ENCODE assay signal across 9 cellular contexts in the genomic region with DNA sequence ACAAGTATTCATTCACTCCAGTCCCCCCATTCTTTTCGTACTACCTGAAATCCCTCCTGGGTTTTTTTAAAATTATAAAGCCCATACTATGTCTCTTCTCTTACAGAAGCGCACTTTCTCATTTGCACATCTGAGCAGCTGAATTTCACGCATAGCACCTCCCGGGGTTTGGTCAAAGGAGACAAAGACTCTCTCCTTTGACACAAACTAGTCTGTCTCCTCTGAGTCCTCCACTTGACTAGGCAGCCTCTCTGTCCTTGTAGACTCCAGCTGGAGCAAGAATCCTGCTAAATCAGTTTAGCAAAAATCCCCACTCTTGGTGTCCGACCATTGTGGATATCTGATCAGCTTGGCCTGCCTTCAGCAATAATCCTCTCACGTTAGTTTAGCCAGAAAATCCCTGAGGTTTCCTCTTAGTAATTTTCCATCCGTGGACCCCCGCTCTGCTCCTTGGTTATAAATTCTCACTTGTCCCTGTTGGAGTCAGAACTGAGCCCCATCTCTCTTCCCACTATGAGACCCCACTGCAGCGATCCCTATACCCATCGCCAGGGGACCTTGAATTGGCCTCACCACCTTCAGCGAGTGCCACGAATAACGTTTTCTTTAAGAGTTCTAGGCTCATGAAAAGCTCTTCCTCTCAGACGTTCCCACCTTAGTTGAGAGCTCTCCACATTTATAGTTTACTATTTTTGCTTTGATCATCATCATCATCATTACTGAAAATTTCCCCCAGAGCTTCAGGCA.
A peak's percentile ranks its signal among the peaks of the same experiment; 100 is the strongest.
DNase-seq lines count a peak whose midpoint lies in the region; ATAC-seq and TF ChIP-seq lines count a peak whose summit lies in the region.
"Had no signal": no experiment of that assay in that cellular context is flagged by ENCODE, and none has a peak within 500 bp of the region (broad histone marks: within the 10 kb centered on the region; RNA-seq: fewer than 3 reads in every experiment).

No MANE protein-coding gene starts in this region.

- H3K27ac ChIP-seq in SK-N-MC = peak overlapping the region; percentile 96

- peaks cover 23% of the 10 kb centered on the region for H3K27me3 Mint-ChIP-seq in T-helper 1 cell treated with Interleukin-12 subunit alpha and Interleukin-12 subunit beta and Interleukin-4 antibody, amounts not matched to agents 30 μg/mL and 1 μg/mL, for 36 hours (ENCODE audit: low read depth)

- peak overlapping the region; percentile 70 for H3K9ac ChIP-seq in SK-N-MC (ENCODE audit: insufficient read length)

- ATAC-seq in GM21390 (IDR thresholded peaks at IDR 0.05; ENCODE audit: unreplicated experiment) = no peak

- no peak overlapping the region for H3K27ac Mint-ChIP-seq in T-helper 1 cell treated with Interleukin-12 subunit alpha and Interleukin-12 subunit beta and Interleukin-4 antibody, amounts not matched to agents 30 μg/mL and 1 μg/mL, for 36 hours

- H3K36me3 Mint-ChIP-seq in T-helper 1 cell treated with Interleukin-12 subunit alpha and Interleukin-12 subunit beta and Interleukin-4 antibody, amounts not matched to agents 30 μg/mL and 1 μg/mL, for 36 hours (ENCODE audit: low read depth) = no peaks in the 10 kb centered on the region

- DNase-seq in T-helper 1 cell = no peak
- no peak for DNase-seq in SK-N-MC (ENCODE audit: low read depth, low spot score)
- peak; percentile 8 for DNase-seq in fibroblast of pulmonary artery (ENCODE audit: low read depth)
- DNase-seq in stimulated activated CD4-positive, alpha-beta T cell treated with anti-CD3 and anti-CD28 coated beads, Interleukin-1b, Interleukin-23, amount 100 ng/mL, for 48 hours = peak; percentile 15
- no peak for DNase-seq in NCI-H146 treated with DMSO at 0.1 percent for 48 hours (lab: John Stamatoyannopoulos, UW; ENCODE audit: unreplicated experiment)
- DNase-seq in activated CD4-positive, CD25-positive, alpha-beta regulatory T cell treated with anti-CD3 and anti-CD28 coated beads, Interleukin-2, amount 50 U/mL, for 72 hours = no peak
- DNase-seq: NCI-H510A treated with DMSO at 0.1 percent for 48 hours had no signal

- H3K9me3 ChIP-seq in SK-N-MC (ENCODE audit: low read depth, low read length) = no peaks in the 10 kb centered on the region

- H3K9me3 Mint-ChIP-seq in T-helper 1 cell treated with Interleukin-12 subunit alpha and Interleukin-12 subunit beta and Interleukin-4 antibody, amounts not matched to agents 30 μg/mL and 1 μg/mL, for 36 hours = no peaks in the 10 kb centered on the region

- peak overlapping the region; percentile 43 for H3K4me3 Mint-ChIP-seq in T-helper 1 cell treated with Interleukin-12 subunit alpha and Interleukin-12 subunit beta and Interleukin-4 antibody, amounts not matched to agents 30 μg/mL and 1 μg/mL, for 36 hours

- H3K36me3 ChIP-seq in SK-N-MC (ENCODE audit: insufficient read depth, low read length) = no peaks in the 10 kb centered on the region

- peaks cover 6% of the 10 kb centered on the region for H3K4me1 Mint-ChIP-seq in T-helper 1 cell treated with Interleukin-12 subunit alpha and Interleukin-12 subunit beta and Interleukin-4 antibody, amounts not matched to agents 30 μg/mL and 1 μg/mL, for 36 hours (ENCODE audit: low read depth)

- H3K4me3 ChIP-seq in SK-N-MC (peak overlapping the region; percentile 74), fibroblast of pulmonary artery (replicated peaks; ENCODE audit: low read depth, low read length) (no peak overlapping the region)

- TF ChIP-seq CTCF in fibroblast of pulmonary artery (IDR thresholded peaks at IDR 0.05; ENCODE audit: low read length, missing control alignments) = peak; percentile 20

Comparison
In these comparisons a context has a peak if more than half of its experiments do, and no peak if none do; other contexts are left out.
1. DNase-seq: peak in fibroblast of pulmonary artery (single experiment) and stimulated activated CD4-positive, alpha-beta T cell treated with anti-CD3 and anti-CD28 coated beads, Interleukin-1b, Interleukin-23, amount 100 ng/mL, for 48 hours (single experiment); none in T-helper 1 cell (0 of 5), SK-N-MC (single experiment), NCI-H146 treated with DMSO at 0.1 percent for 48 hours (single experiment) and activated CD4-positive, CD25-positive, alpha-beta regulatory T cell treated with anti-CD3 and anti-CD28 coated beads, Interleukin-2, amount 50 U/mL, for 72 hours (single experiment).